Comparison of ENCODE assay signal across 14 cellular contexts in genomic region chr7:107284911-107285479, GRCh38.
DNase-seq lines count a peak whose midpoint lies in the region; ATAC-seq and TF ChIP-seq lines count a peak whose summit lies in the region.
"Had no signal": no experiment of that assay in that cellular context is flagged by ENCODE, and none has a peak within 500 bp of the region (broad histone marks: within the 10 kb centered on the region; RNA-seq: fewer than 3 reads in every experiment).

No MANE protein-coding gene starts in this region.

- peak overlapping the region; percentile 54 for H3K27ac ChIP-seq in skeletal muscle tissue (ENCODE audit: low read depth, low read length)
- H3K27ac ChIP-seq: BLaER1 treated with 17β-estradiol and CSF1 and Interleukin-3, amounts not matched to agents 10 nM and 100 nM had no signal

- peaks cover 0 to 4% (median 0%) of the 10 kb centered on the region in 3 donors for H3K36me3 ChIP-seq in skeletal muscle tissue (ENCODE audit: control insufficient read depth in 3 of 3, insufficient read depth in 3 of 3, low read length in 3 of 3)

- no peaks in the 10 kb centered on the region for H3K4me1 Mint-ChIP-seq in HFFc6 (ENCODE audit: low read depth)

- DNase-seq in NCI-H226 (peak; percentile 12), Right ventricle myocardium superior (no peak), left ventricle myocardium superior (no peak), HFFc6 (no peak)
- no peak for DNase-seq in central memory CD4-positive, alpha-beta T cell
- DNase-seq: ACHN; CD4-positive, CD25-positive, alpha-beta regulatory T cell; DMS53; GF-D8; HCEC 1CT had no signal

- no peaks in the 10 kb centered on the region for H3K36me3 Mint-ChIP-seq in HFFc6 (ENCODE audit: low read depth)

- ATAC-seq in Right ventricle myocardium superior (ENCODE audit: poor library complexity), result peak; percentile 86
- ATAC-seq in left ventricle myocardium superior, result peak; percentile 82
- ATAC-seq in HG03139 (IDR thresholded peaks at IDR 0.05; ENCODE audit: unreplicated experiment), result no peak
- ATAC-seq: HepG2 had no signal

- no peak overlapping the region for H3K4me3 ChIP-seq in skeletal muscle tissue (ENCODE audit: low read length in 3 of 3)
- H3K4me3 ChIP-seq: BLaER1 treated with 17β-estradiol and CSF1 and Interleukin-3, amounts not matched to agents 10 nM and 100 nM had no signal

- no peaks in the 10 kb centered on the region for H3K27me3 Mint-ChIP-seq in HFFc6 (ENCODE audit: insufficient read depth)
- H3K27me3 Mint-ChIP-seq: CD4-positive, CD25-positive, alpha-beta regulatory T cell had no signal

- no peak for TF ChIP-seq CTCF in HFFc6 (IDR thresholded peaks at IDR 0.05)

- H3K9me3 ChIP-seq in skeletal muscle tissue (ENCODE audit: control insufficient read depth in 3 of 3, low read length in 3 of 3), result no peaks in the 10 kb centered on the region
- H3K9me3 ChIP-seq: BLaER1 treated with 17β-estradiol and CSF1 and Interleukin-3, amounts not matched to agents 10 nM and 100 nM had no signal

- H3K4me3 Mint-ChIP-seq in HFFc6, result no peak overlapping the region
- H3K4me3 Mint-ChIP-seq: CD4-positive, CD25-positive, alpha-beta regulatory T cell had no signal

- H3K9me3 Mint-ChIP-seq in HFFc6, result no peaks in the 10 kb centered on the region
- H3K9me3 Mint-ChIP-seq: CD4-positive, CD25-positive, alpha-beta regulatory T cell had no signal

- H3K27ac Mint-ChIP-seq in HFFc6, result no peak overlapping the region
- H3K27ac Mint-ChIP-seq: CD4-positive, CD25-positive, alpha-beta regulatory T cell had no signal

- H3K27me3 ChIP-seq in skeletal muscle tissue (ENCODE audit: control insufficient read depth in 3 of 3, insufficient read depth in 3 of 3, low read length in 3 of 3), result no peaks in the 10 kb centered on the region
- H3K27me3 ChIP-seq: BLaER1 treated with 17β-estradiol and CSF1 and Interleukin-3, amounts not matched to agents 10 nM and 100 nM had no signal

- intact Hi-C loops in Right ventricle myocardium superior (cut with DNase I), result loop anchor here (10.0 kb wide), 2 partner anchors 70 to 190 kb away; partner anchors contain the start of gene GPR22
- intact Hi-C loops in left ventricle myocardium superior (cut with micrococcal nuclease), result no loop called here

- no peak overlapping the region for H3K9ac ChIP-seq in skeletal muscle tissue (ENCODE audit: low read depth in 1 of 3, low read length in 3 of 3)
- H3K9ac ChIP-seq: BLaER1 treated with 17β-estradiol and CSF1 and Interleukin-3, amounts not matched to agents 10 nM and 100 nM had no signal

- H3K4me1 ChIP-seq in skeletal muscle tissue (ENCODE audit: control insufficient read depth in 3 of 3, insufficient read depth in 3 of 3, low read length in 3 of 3), result peaks cover 7 to 9% (median 7%) of the 10 kb centered on the region in 3 donors
